ENCODE assay signal across 8 cellular contexts in the genomic region with DNA sequence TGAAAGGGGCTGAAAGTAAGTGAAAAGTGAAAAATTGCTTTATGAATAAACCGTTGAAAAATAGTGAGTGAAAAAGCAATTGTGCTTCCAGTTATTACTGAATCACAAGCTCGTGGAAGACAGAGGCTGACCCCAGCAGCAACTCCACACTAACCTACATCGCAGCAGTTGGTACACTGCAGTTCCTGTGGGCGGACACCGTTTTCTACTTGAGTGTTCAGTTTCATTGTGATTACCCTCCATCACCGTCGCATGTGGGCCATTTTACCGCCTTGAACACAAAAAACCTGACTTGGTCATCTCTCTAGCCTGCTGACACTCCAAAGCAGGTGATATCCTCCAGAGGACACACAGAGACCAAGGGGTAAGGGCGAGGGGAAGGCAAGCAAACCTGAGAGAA. TPM values are rescaled to one million over a fixed set of nuclear protein-coding genes. Genes with fewer than 3 reads are reported as not detected.
DNase-seq lines count a peak whose midpoint lies in the region; ATAC-seq and TF ChIP-seq lines count a peak whose summit lies in the region.

No MANE protein-coding gene starts in this region.

- H3K9me3 ChIP-seq in PC-3 (ENCODE audit: low read length), result no peaks in the 10 kb centered on the region

- no peak overlapping the region for H3K27ac Mint-ChIP-seq in osteocyte (ENCODE audit: unreplicated experiment)

- no peak overlapping the region for H2AFZ ChIP-seq in PC-3 (ENCODE audit: low read length)

- H3K9me2 ChIP-seq in PC-3 (replicated peaks; ENCODE audit: low read length), result no peaks in the 10 kb centered on the region

- CTCF ChIA-PET in GM10248 (lab: Yijun Ruan, JAX) (interaction anchor here (1.0 to 1.5 kb wide), 4 partner anchors 14 to 127 kb away, joined by 3 to 5 read pairs (median 3); partner anchors contain the start of gene PRDM1), PC-3 (lab: Charles Lee) (no interaction called here)

- no peaks in the 10 kb centered on the region for H3K79me2 ChIP-seq in PC-3 (ENCODE audit: low read length)

- no peak overlapping the region for H3K9ac ChIP-seq in PC-3 (ENCODE audit: low read length)

- intact Hi-C loops in PC-3 (cut with micrococcal nuclease), result no loop called here

- TF ChIP-seq CTCF in GM10248 (IDR thresholded peaks at IDR 0.05; ENCODE audit: control extremely low read depth, extremely low read depth, low read depth, missing control alignments) (no peak), PC-3 (conservative IDR thresholded peaks at IDR 0.05; ENCODE audit: low read depth, low read length) (no peak), osteocyte (IDR thresholded peaks at IDR 0.05) (no peak)

- no TSS peak for BruUV-seq in PC-3 (replicated peaks; lab: Mats Ljungman, UMichigan)

- no peak overlapping the region for H3K4me3 Mint-ChIP-seq in osteocyte (ENCODE audit: unreplicated experiment)

- no peaks in the 10 kb centered on the region for H3K36me3 ChIP-seq in PC-3 (ENCODE audit: low read depth, low read length)

- no peaks in the 10 kb centered on the region for H3K36me3 Mint-ChIP-seq in osteocyte (ENCODE audit: unreplicated experiment)

- no peak overlapping the region for H3K27ac ChIP-seq in PC-3 (ENCODE audit: low read length)

- H3K4me1 Mint-ChIP-seq in osteocyte (ENCODE audit: unreplicated experiment), result peaks cover 5% of the 10 kb centered on the region

- POLR2A ChIA-PET in GM10248 (lab: Yijun Ruan, JAX) (no interaction called here), PC-3 (lab: Charles Lee; ENCODE audit: unreplicated experiment) (no interaction called here)

- H3K4me2 ChIP-seq in PC-3 (ENCODE audit: low read length), result no peak overlapping the region

- H3K9me3 Mint-ChIP-seq in osteocyte (ENCODE audit: unreplicated experiment), result no peaks in the 10 kb centered on the region

- peaks cover 27% of the 10 kb centered on the region for H3K4me1 ChIP-seq in PC-3 (ENCODE audit: insufficient read depth, low read length)

- H4K20me1 ChIP-seq in PC-3 (ENCODE audit: low read length), result no peaks in the 10 kb centered on the region

- H3K4me3 ChIP-seq in PC-3 (ENCODE audit: low read length), result no peak overlapping the region

- H3K27me3 Mint-ChIP-seq in osteocyte (ENCODE audit: unreplicated experiment), result no peaks in the 10 kb centered on the region

- no peaks in the 10 kb centered on the region for H3F3A ChIP-seq in PC-3 (ENCODE audit: low read length, unreplicated experiment)

- peak; percentile 59 for DNase-seq in GM10248 (ENCODE audit: extremely low spot score)
- peak; percentile 53 for DNase-seq in activated naive CD4-positive, alpha-beta T cell treated with anti-CD3 and anti-CD28 coated beads, Interleukin-2, amount 50 U/mL, for 16 hours
- DNase-seq in PC-3, result no peak
- no peak for DNase-seq in MV-4-11 (lab: John Stamatoyannopoulos, UW)
- no peak for DNase-seq in osteocyte (ENCODE audit: extremely low spot score, unreplicated experiment)
- DNase-seq in COLO668 (lab: John Stamatoyannopoulos, UW; ENCODE audit: unreplicated experiment), result no peak

- ATAC-seq in GM21360 (IDR thresholded peaks at IDR 0.05; ENCODE audit: unreplicated experiment) (peak; percentile 82), HG03442 (IDR thresholded peaks at IDR 0.05; ENCODE audit: unreplicated experiment) (peak; percentile 88), PC-3 (no peak)

- H3K27me3 ChIP-seq in PC-3 (ENCODE audit: low read length), result no peaks in the 10 kb centered on the region

RNA-seq across cellular contexts. Expression of gene PRDM1, which starts 28.4 kb away (rescaled TPM):
- 2.0 and 2.5 TPM in 2 replicates for total RNA-seq in PC-3 (2014; rRNA removed)
- total RNA-seq in osteocyte, result 0.29 TPM in 1 of 2 replicates, not detected in the other

Comparison
In these comparisons a context has a peak if more than half of its experiments do, and no peak if none do; other contexts are left out.
1. DNase-seq: peak in GM10248 (single experiment) and activated naive CD4-positive, alpha-beta T cell treated with anti-CD3 and anti-CD28 coated beads, Interleukin-2, amount 50 U/mL, for 16 hours (single experiment); none in PC-3 (single experiment), MV-4-11 (single experiment), osteocyte (single experiment) and COLO668 (single experiment).